2 cellular contexts compared by ENCODE assay signal in the genomic region with DNA sequence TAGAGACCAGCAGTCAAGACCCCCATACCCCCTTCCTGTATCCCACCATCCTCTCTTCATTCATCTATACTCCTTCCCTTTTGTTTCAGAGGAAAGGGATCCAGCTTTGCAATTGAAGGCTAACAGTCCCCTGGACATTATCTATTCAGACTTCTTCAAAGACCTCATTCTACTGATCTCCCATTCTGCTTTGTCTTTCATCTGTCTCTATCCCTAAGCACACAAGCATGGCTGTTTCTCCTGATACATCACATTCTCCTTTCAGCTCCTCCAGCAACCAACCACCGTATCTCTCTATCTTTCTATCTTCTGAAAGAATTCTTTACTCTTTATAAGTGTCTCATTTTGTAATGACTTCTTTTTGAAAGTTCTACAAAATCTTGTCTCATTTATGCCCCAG.
TF ChIP-seq lines count a peak whose summit lies in the region.

No MANE protein-coding gene starts in this region.

TF ChIP-seq in K562, 482 proteins besides CTCF, POLR2A, EP300 and RAD21 (continued from another document):
- TF ChIP-seq MAFF (IDR thresholded peaks at IDR 0.05; ENCODE audit: low read length) (no peak), ETV5 (CRISPR knock-in tag; IDR thresholded peaks at IDR 0.05; ENCODE audit: low read depth) (no peak), ZKSCAN1 (IDR thresholded peaks at IDR 0.05; ENCODE audit: low read depth, low read length) (no peak), ZNF184 (CRISPR knock-in tag; IDR thresholded peaks at IDR 0.05) (no peak)
- TF ChIP-seq, protein P1, sequence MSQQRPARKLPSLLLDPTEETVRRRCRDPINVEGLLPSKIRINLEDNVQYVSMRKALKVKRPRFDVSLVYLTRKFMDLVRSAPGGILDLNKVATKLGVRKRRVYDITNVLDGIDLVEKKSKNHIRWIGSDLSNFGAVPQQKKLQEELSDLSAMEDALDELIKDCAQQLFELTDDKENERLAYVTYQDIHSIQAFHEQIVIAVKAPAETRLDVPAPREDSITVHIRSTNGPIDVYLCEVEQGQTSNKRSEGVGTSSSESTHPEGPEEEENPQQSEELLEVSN (IDR thresholded peaks at IDR 0.05; ENCODE audit: borderline replicate concordance in 1 of 2, extremely low read depth in 1 of 2, insufficient read depth in 1 of 2, insufficient read length in 1 of 2, low read depth in 1 of 2, low read length in 1 of 2, poor library complexity in 1 of 2, severe bottlenecking in 1 of 2) = no peak
- TF ChIP-seq, protein P2, sequence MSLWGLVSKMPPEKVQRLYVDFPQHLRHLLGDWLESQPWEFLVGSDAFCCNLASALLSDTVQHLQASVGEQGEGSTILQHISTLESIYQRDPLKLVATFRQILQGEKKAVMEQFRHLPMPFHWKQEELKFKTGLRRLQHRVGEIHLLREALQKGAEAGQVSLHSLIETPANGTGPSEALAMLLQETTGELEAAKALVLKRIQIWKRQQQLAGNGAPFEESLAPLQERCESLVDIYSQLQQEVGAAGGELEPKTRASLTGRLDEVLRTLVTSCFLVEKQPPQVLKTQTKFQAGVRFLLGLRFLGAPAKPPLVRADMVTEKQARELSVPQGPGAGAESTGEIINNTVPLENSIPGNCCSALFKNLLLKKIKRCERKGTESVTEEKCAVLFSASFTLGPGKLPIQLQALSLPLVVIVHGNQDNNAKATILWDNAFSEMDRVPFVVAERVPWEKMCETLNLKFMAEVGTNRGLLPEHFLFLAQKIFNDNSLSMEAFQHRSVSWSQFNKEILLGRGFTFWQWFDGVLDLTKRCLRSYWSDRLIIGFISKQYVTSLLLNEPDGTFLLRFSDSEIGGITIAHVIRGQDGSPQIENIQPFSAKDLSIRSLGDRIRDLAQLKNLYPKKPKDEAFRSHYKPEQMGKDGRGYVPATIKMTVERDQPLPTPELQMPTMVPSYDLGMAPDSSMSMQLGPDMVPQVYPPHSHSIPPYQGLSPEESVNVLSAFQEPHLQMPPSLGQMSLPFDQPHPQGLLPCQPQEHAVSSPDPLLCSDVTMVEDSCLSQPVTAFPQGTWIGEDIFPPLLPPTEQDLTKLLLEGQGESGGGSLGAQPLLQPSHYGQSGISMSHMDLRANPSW (CRISPR knock-in tag; IDR thresholded peaks at IDR 0.05) = no peak
TF ChIP-seq in K562: peak in this region for 0.

TF ChIP-seq in WTC11, 78 proteins besides CTCF, POLR2A, EP300 and RAD21 (continued from another document):
- TF ChIP-seq, protein P3, sequence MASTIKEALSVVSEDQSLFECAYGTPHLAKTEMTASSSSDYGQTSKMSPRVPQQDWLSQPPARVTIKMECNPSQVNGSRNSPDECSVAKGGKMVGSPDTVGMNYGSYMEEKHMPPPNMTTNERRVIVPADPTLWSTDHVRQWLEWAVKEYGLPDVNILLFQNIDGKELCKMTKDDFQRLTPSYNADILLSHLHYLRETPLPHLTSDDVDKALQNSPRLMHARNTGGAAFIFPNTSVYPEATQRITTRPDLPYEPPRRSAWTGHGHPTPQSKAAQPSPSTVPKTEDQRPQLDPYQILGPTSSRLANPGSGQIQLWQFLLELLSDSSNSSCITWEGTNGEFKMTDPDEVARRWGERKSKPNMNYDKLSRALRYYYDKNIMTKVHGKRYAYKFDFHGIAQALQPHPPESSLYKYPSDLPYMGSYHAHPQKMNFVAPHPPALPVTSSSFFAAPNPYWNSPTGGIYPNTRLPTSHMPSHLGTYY (CRISPR knock-in tag; IDR thresholded peaks at IDR 0.05) = no peak
- TF ChIP-seq, protein P4, sequence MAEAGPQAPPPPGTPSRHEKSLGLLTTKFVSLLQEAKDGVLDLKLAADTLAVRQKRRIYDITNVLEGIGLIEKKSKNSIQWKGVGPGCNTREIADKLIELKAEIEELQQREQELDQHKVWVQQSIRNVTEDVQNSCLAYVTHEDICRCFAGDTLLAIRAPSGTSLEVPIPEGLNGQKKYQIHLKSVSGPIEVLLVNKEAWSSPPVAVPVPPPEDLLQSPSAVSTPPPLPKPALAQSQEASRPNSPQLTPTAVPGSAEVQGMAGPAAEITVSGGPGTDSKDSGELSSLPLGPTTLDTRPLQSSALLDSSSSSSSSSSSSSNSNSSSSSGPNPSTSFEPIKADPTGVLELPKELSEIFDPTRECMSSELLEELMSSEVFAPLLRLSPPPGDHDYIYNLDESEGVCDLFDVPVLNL (CRISPR knock-in tag; IDR thresholded peaks at IDR 0.05; ENCODE audit: borderline replicate concordance, low read depth) = no peak
- TF ChIP-seq, protein P5, sequence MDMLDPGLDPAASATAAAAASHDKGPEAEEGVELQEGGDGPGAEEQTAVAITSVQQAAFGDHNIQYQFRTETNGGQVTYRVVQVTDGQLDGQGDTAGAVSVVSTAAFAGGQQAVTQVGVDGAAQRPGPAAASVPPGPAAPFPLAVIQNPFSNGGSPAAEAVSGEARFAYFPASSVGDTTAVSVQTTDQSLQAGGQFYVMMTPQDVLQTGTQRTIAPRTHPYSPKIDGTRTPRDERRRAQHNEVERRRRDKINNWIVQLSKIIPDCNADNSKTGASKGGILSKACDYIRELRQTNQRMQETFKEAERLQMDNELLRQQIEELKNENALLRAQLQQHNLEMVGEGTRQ (CRISPR knock-in tag; IDR thresholded peaks at IDR 0.05) = no peak
- TF ChIP-seq ZBTB21 (CRISPR knock-in tag; IDR thresholded peaks at IDR 0.05; ENCODE audit: borderline replicate concordance) (no peak), ATF1 (CRISPR knock-in tag; IDR thresholded peaks at IDR 0.05) (no peak), NFATC4 (CRISPR knock-in tag; IDR thresholded peaks at IDR 0.05) (no peak), GABPB1 (CRISPR knock-in tag; IDR thresholded peaks at IDR 0.05) (no peak)
TF ChIP-seq in WTC11: peak in this region for 0.
